31 cellular contexts compared by ENCODE assay signal in genomic region chr19:20607943-20608342, GRCh38. TPM values are rescaled to one million over a fixed set of nuclear protein-coding genes. Genes with fewer than 3 reads are reported as not detected.
"Had no signal": no experiment of that assay in that cellular context is flagged by ENCODE, and none has a peak within 500 bp of the region (broad histone marks: within the 10 kb centered on the region; RNA-seq: fewer than 3 reads in every experiment).

No MANE protein-coding gene starts in this region.

- H3K4me1 ChIP-seq: breast epithelium, Peyer's patch, SJSA1 had no signal

- DNase-seq: activated CD4-positive, alpha-beta memory T cell treated with anti-CD3 and anti-CD28 coated beads for 36 hours; activated CD4-positive, alpha-beta T cell treated with anti-CD3 and anti-CD28 coated beads for 4 hours; activated CD4-positive, alpha-beta T cell treated with anti-CD3 and anti-CD28 coated beads, Interleukin-2, amount 50 U/mL, for 1 hour; activated CD4-positive, CD25-positive, alpha-beta regulatory T cell treated with anti-CD3 and anti-CD28 coated beads, Interleukin-2, amount 50 U/mL, for 72 hours; activated CD8-positive, alpha-beta memory T cell treated with anti-CD3 and anti-CD28 coated beads, Interleukin-2, amount 50 U/mL, for 4 hours; activated gamma-delta T cell treated with Interleukin-2 at 50 U/mL for 16 hours; activated naive CD4-positive, alpha-beta T cell treated with anti-CD3 and anti-CD28 coated beads for 36 hours; activated T-cell treated with anti-CD3 and anti-CD28 coated beads for 4 hours; activated T-cell treated with anti-CD3 and anti-CD28 coated beads, Interleukin-2, amount 50 U/mL, for 4 hours; adrenal gland; cerebellar nuclear complex; NCI-H1417; NCI-H146; NCI-H187; NCI-H2081 treated with DMSO at 0.1 percent for 48 hours; NCI-H226; NCI-H446 treated with DMSO at 0.1 percent for 48 hours; NCI-H524; NCI-H774; PC-3; Peyer's patch; RPMI8226; SHP77 treated with DMSO at 0.1 percent for 48 hours; SK-N-SH had no signal

- H3K36me3 ChIP-seq: adrenal gland, breast epithelium, Peyer's patch, SJSA1 had no signal

- H3K4me3 ChIP-seq: adrenal gland, body of pancreas, breast epithelium, Peyer's patch, SJSA1 had no signal

- H3K9me3 ChIP-seq: adrenal gland, body of pancreas, SK-N-SH had no signal

- H3K27me3 ChIP-seq: adrenal gland, body of pancreas, breast epithelium, Peyer's patch, SJSA1 had no signal

- ATAC-seq: activated naive CD4-positive, alpha-beta T cell treated with anti-CD3 and anti-CD28 coated beads, Interleukin-2, amount 50 U/mL, for 72 hours; activated T-cell treated with anti-CD3 and anti-CD28 coated beads, Interleukin-2, amount 50 U/mL, for 4 hours; body of pancreas; PC-3; WTC11 had no signal

- H3K27ac ChIP-seq: adrenal gland, body of pancreas, breast epithelium, KMS-11, Peyer's patch, SJSA1 had no signal

RNA-seq across cellular contexts. Expression of gene ZNF737, which starts 42.4 kb away (rescaled TPM):
- total RNA-seq: SJSA1 had no signal

RNA-seq across cellular contexts. Expression of gene ZNF626, which starts 53.4 kb away (rescaled TPM):
- total RNA-seq: MCF 10A, PC-3, SJSA1 had no signal
